ENCODE assay signal across 8 cellular contexts in genomic region chr14:21023817-21024667, GRCh38. TPM values are rescaled to one million over a fixed set of nuclear protein-coding genes. Genes with fewer than 3 reads are reported as not detected.
DNase-seq lines count a peak whose midpoint lies in the region; ATAC-seq and TF ChIP-seq lines count a peak whose summit lies in the region.

No MANE protein-coding gene starts in this region.

- no peaks in the 10 kb centered on the region for H3K27me3 ChIP-seq in CD8-positive, alpha-beta T cell (ENCODE audit: insufficient read depth, low read length)
- no peaks in the 10 kb centered on the region for H3K27me3 ChIP-seq in WERI-Rb-1 (ENCODE audit: insufficient read depth, low read depth, severe bottlenecking)
- H3K27me3 ChIP-seq in osteoblast (ENCODE audit: insufficient read depth, low read length) = peaks cover 66% of the 10 kb centered on the region

- H3K79me2 ChIP-seq in osteoblast (ENCODE audit: insufficient read depth, low read length) = no peaks in the 10 kb centered on the region

- no peaks in the 10 kb centered on the region for H4K20me1 ChIP-seq in osteoblast (ENCODE audit: insufficient read depth, low read length)

- H3K27me3 Mint-ChIP-seq in CD8-positive, alpha-beta T cell (ENCODE audit: low read depth) = no peaks in the 10 kb centered on the region

- no peak overlapping the region for H2AFZ ChIP-seq in osteoblast (ENCODE audit: low read length)

- no peaks in the 10 kb centered on the region for H3K9me3 Mint-ChIP-seq in CD8-positive, alpha-beta T cell

- peaks cover 27% of the 10 kb centered on the region for H3K36me3 Mint-ChIP-seq in CD8-positive, alpha-beta T cell

- no peaks in the 10 kb centered on the region for H3K36me3 ChIP-seq in CD8-positive, alpha-beta T cell (ENCODE audit: insufficient read depth, low read length)
- H3K36me3 ChIP-seq in WERI-Rb-1 (peaks cover 10% of the 10 kb centered on the region; the same call in 1 of the 2 replicates), osteoblast (ENCODE audit: insufficient read depth, low read length) (no peaks in the 10 kb centered on the region)

- peak overlapping the region; percentile 70 for H3K27ac Mint-ChIP-seq in CD8-positive, alpha-beta T cell

- no peak for ATAC-seq in CD8-positive, alpha-beta T cell
- no peak for ATAC-seq in HG02884 (IDR thresholded peaks at IDR 0.05; ENCODE audit: unreplicated experiment)

- intact Hi-C loops in CD8-positive, alpha-beta T cell (cut with DNase I, micrococcal nuclease) = loop anchor here (2.0 kb wide), 2 partner anchors 45 to 63 kb away; no protein-coding TSS in a partner anchor

- no peaks in the 10 kb centered on the region for H3K9me3 ChIP-seq in CD8-positive, alpha-beta T cell (ENCODE audit: low read length)
- H3K9me3 ChIP-seq in WERI-Rb-1 (ENCODE audit: severe bottlenecking) (no peaks in the 10 kb centered on the region), osteoblast (ENCODE audit: low read depth, low read length) (no peaks in the 10 kb centered on the region)

- CTCF ChIA-PET in CD8-positive, alpha-beta T cell (lab: Charles Lee) = interaction anchor here (0.6 to 16.7 kb wide), 7 partner anchors 8 to 81 kb away, joined by 3 to 336 read pairs (median 7); partner anchors contain the start of gene TMEM253

- POLR2A ChIA-PET in CD8-positive, alpha-beta T cell (lab: Charles Lee) = interaction anchor here (0.7 to 1.7 kb wide), 3 partner anchors 9 to 33 kb away, joined by 3 to 4 read pairs (median 3); no protein-coding TSS in a partner anchor

- H3K4me2 ChIP-seq in osteoblast (ENCODE audit: insufficient read depth, low read length) = peak overlapping the region; percentile 45

- peaks cover 19% of the 10 kb centered on the region for H3K4me1 Mint-ChIP-seq in CD8-positive, alpha-beta T cell (ENCODE audit: low read depth)

- peak overlapping the region; percentile 33 for H3K27ac ChIP-seq in CD8-positive, alpha-beta T cell (ENCODE audit: low read depth, low read length)
- H3K27ac ChIP-seq in WERI-Rb-1 (peak overlapping the region; percentile 78), osteoblast (ENCODE audit: low read depth, low read length) (no peak overlapping the region)

- TF ChIP-seq CTCF in CD8-positive, alpha-beta T cell (IDR thresholded peaks at IDR 0.05) = no peak
- TF ChIP-seq CTCF in WERI-Rb-1 (IDR thresholded peaks at IDR 0.05; ENCODE audit: low read depth, low read length) (no peak), fibroblast of pulmonary artery (IDR thresholded peaks at IDR 0.05; ENCODE audit: low read length, missing control alignments) (no peak), osteoblast (IDR thresholded peaks at IDR 0.05; ENCODE audit: extremely low read depth, low read depth, low read length) (no peak)

- H3K4me3 Mint-ChIP-seq in CD8-positive, alpha-beta T cell = peak overlapping the region; percentile 92

- DNase-seq in CD8-positive, alpha-beta T cell = peak in 1 of 7 experiments; percentile 58
- no peak for DNase-seq in WERI-Rb-1
- DNase-seq in fibroblast of pulmonary artery (ENCODE audit: low read depth) = no peak
- DNase-seq in osteoblast (ENCODE audit: insufficient read length, low spot score, missing footprints) = peak; percentile 79
- no peak for DNase-seq in activated gamma-delta T cell (lab: John Stamatoyannopoulos, UW)
- no peak for DNase-seq in dedifferentiated amniotic fluid mesenchymal stem cell (ENCODE audit: extremely low spot score)
- DNase-seq in NCI-H1105 (lab: John Stamatoyannopoulos, UW) = no peak

- peak overlapping the region; percentile 84 for H3K4me3 ChIP-seq in CD8-positive, alpha-beta T cell (ENCODE audit: low read depth, low read length)
- H3K4me3 ChIP-seq in WERI-Rb-1 (ENCODE audit: low read depth, low read length) = peak overlapping the region; percentile 83
- H3K4me3 ChIP-seq in fibroblast of pulmonary artery (replicated peaks; ENCODE audit: low read depth, low read length) = peak overlapping the region; percentile 62
- H3K4me3 ChIP-seq in osteoblast (ENCODE audit: insufficient read depth, low read length) = no peak overlapping the region

- H3K4me1 ChIP-seq in CD8-positive, alpha-beta T cell (ENCODE audit: insufficient read depth, low read length) = peaks cover 13% of the 10 kb centered on the region
- no peaks in the 10 kb centered on the region for H3K4me1 ChIP-seq in osteoblast (ENCODE audit: insufficient read depth, low read length)

RNA-seq across cellular contexts. Expression of gene NDRG2, which starts 0.8 kb away (rescaled TPM):
- total RNA-seq in CD8-positive, alpha-beta T cell = 10 to 100 TPM; 18.9 to 24.8 TPM
- under 0.01 TPM in 1 of 2 replicates, not detected in the other for total RNA-seq in osteoblast

RNA-seq across cellular contexts. Expression of gene TPPP2, which starts 6.0 kb away (rescaled TPM):
- total RNA-seq in CD8-positive, alpha-beta T cell = not detected
- not detected in 2 replicates for total RNA-seq in osteoblast

RNA-seq across cellular contexts. Expression of gene RNASE13, which starts 10.6 kb away (rescaled TPM):
- not detected for total RNA-seq in CD8-positive, alpha-beta T cell
- not detected in 2 replicates for total RNA-seq in osteoblast

RNA-seq across cellular contexts. Expression of gene RNASE7, which starts 18.1 kb away (rescaled TPM):
- not detected for total RNA-seq in CD8-positive, alpha-beta T cell
- not detected in 2 replicates for total RNA-seq in osteoblast

RNA-seq across cellular contexts. Expression of gene SLC39A2, which starts 24.9 kb away (rescaled TPM):
- under 1 TPM; 0.33 to 0.62 TPM for total RNA-seq in CD8-positive, alpha-beta T cell
- total RNA-seq in osteoblast = 0.72 TPM in 1 of 2 replicates, not detected in the other

Comparison
In these comparisons a context has a peak if more than half of its experiments do, and no peak if none do; other contexts are left out.
1. RNA of gene NDRG2, which starts 0.8 kb away (total RNA-seq): 18.9 to 24.8 TPM in CD8-positive, alpha-beta T cell; under 0.01 TPM in osteoblast; every median in the first group is over 10 times any median in the second.